In the genomic region with DNA sequence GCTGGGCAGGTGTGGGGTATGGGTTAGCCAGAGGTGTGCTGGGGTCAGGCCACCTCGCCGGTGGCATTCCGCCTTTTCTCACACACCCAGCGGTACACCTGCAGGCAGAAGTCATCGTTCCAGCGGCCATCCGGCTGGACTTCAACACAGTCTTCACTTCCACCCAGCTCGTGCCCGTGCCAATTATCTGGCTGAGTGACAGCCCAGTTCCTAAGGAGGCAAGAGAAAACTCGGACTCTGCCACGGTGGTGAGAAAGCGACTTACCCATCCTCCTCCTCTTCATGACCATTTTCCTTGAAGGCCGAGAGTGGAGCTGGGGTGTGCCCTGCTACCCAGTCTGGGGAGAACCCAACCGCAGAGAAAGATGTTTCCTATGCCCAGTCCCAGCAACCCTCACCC, we compare ENCODE assay signal across 15 cellular contexts. TPM values are rescaled to one million over a fixed set of nuclear protein-coding genes. Genes with fewer than 3 reads are reported as not detected.
DNase-seq lines count a peak whose midpoint lies in the region; ATAC-seq and TF ChIP-seq lines count a peak whose summit lies in the region.
"Had no signal": no experiment of that assay in that cellular context is flagged by ENCODE, and none has a peak within 500 bp of the region (broad histone marks: within the 10 kb centered on the region; RNA-seq: fewer than 3 reads in every experiment).

No MANE protein-coding gene starts in this region.

- H3K4me1 Mint-ChIP-seq in GM23338 (peaks cover 2% of the 10 kb centered on the region; the same call in 2 of the 3 replicates), glutamatergic neuron (ENCODE audit: low read depth, unreplicated experiment) (peaks cover 10% of the 10 kb centered on the region)

- no peak overlapping the region for H2BK120ac ChIP-seq in neuronal stem cell (ENCODE audit: low read depth, low read length)

- H3K4me1 ChIP-seq in GM23338 (ENCODE audit: insufficient read depth): peaks cover 4% of the 10 kb centered on the region; the same call in 1 of the 2 replicates
- peaks cover 13% of the 10 kb centered on the region for H3K4me1 ChIP-seq in OCI-LY3 (ENCODE audit: low read length)
- H3K4me1 ChIP-seq in neuronal stem cell (ENCODE audit: control insufficient read depth in 2 of 2, insufficient read depth in 1 of 2, low read depth in 1 of 2, low read length in 2 of 2): no peaks in the 10 kb centered on the region
- H3K4me1 ChIP-seq in lower lobe of right lung: no peaks in the 10 kb centered on the region
- H3K4me1 ChIP-seq: BE2C, Caco-2, HAP-1 had no signal

- H3K9ac ChIP-seq in OCI-LY3 (ENCODE audit: low read length) (no peak overlapping the region), neuronal stem cell (ENCODE audit: low read depth, low read length, poor library complexity) (no peak overlapping the region)

- intact Hi-C loops in lower lobe of right lung (cut with DNase I): no loop called here

- no peak overlapping the region for H3K18ac ChIP-seq in neuronal stem cell (ENCODE audit: low read length)

- H3K4me3 Mint-ChIP-seq in GM23338: no peak overlapping the region
- peak overlapping the region; percentile 71 for H3K4me3 Mint-ChIP-seq in glutamatergic neuron (ENCODE audit: unreplicated experiment)
- H3K4me3 Mint-ChIP-seq: CD4-positive, alpha-beta T cell had no signal

- H4K20me1 ChIP-seq in GM23338 (replicated peaks; ENCODE audit: insufficient read depth) (no peaks in the 10 kb centered on the region; the same call in 1 of the 2 replicates), OCI-LY3 (ENCODE audit: insufficient read depth, low read length) (no peaks in the 10 kb centered on the region)

- no peaks in the 10 kb centered on the region; the same call in 2 of the 3 replicates for H3K36me3 Mint-ChIP-seq in GM23338 (ENCODE audit: low read depth)
- H3K36me3 Mint-ChIP-seq in glutamatergic neuron (ENCODE audit: unreplicated experiment): peaks cover 9% of the 10 kb centered on the region

- H3K9me2 ChIP-seq in GM23338 (ENCODE audit: insufficient read depth): no peaks in the 10 kb centered on the region

- ATAC-seq in GM23338 (no peak), GM19324 (IDR thresholded peaks at IDR 0.05; ENCODE audit: low FRiP score, unreplicated experiment) (no peak), lower lobe of right lung (no peak)

- H3K9me3 ChIP-seq in OCI-LY3 (ENCODE audit: insufficient read depth, low read length) (no peaks in the 10 kb centered on the region), neuronal stem cell (replicated peaks in 1 of 2; ENCODE audit: control insufficient read depth in 2 of 2, insufficient read depth in 1 of 2, low read depth in 1 of 2, low read length in 2 of 2) (no peaks in the 10 kb centered on the region), lower lobe of right lung (no peaks in the 10 kb centered on the region)
- H3K9me3 ChIP-seq: BE2C, Caco-2, HAP-1 had no signal

- H3K4me3 ChIP-seq in GM23338 (no peak overlapping the region), OCI-LY3 (ENCODE audit: low read length) (no peak overlapping the region), neuronal stem cell (ENCODE audit: low read length in 2 of 2) (no peak overlapping the region), lower lobe of right lung (no peak overlapping the region)
- H3K4me3 ChIP-seq: HAP-1 had no signal

- H4K8ac ChIP-seq in neuronal stem cell (ENCODE audit: low read depth, low read length): no peak overlapping the region

- H2AFZ ChIP-seq in GM23338 (peak overlapping the region; percentile 83), OCI-LY3 (ENCODE audit: low read depth, low read length) (no peak overlapping the region), neuronal stem cell (ENCODE audit: low read length) (no peak overlapping the region)

- no peak for TF ChIP-seq CTCF in GM23338 (conservative IDR thresholded peaks at IDR 0.05; ENCODE audit: low read depth in 2 of 2)
- no peak for TF ChIP-seq CTCF in OCI-LY3 (IDR thresholded peaks at IDR 0.05; ENCODE audit: low read depth, low read length)
- TF ChIP-seq CTCF in glutamatergic neuron (IDR thresholded peaks at IDR 0.05; ENCODE audit: partially characterized antibody, unreplicated experiment): no peak
- no peak for TF ChIP-seq CTCF in lower lobe of right lung (IDR thresholded peaks at IDR 0.05)

- no peak overlapping the region for H2BK5ac ChIP-seq in neuronal stem cell (ENCODE audit: low read length)

- H3K14ac ChIP-seq in neuronal stem cell (ENCODE audit: low read length): peak overlapping the region; percentile 11

- H3K4ac ChIP-seq in neuronal stem cell (ENCODE audit: low read length): no peak overlapping the region

- H3F3A ChIP-seq in GM23338 (replicated peaks; ENCODE audit: low read depth): no peaks in the 10 kb centered on the region

- no peak overlapping the region for H2AK5ac ChIP-seq in neuronal stem cell (ENCODE audit: low read depth, low read length)

- H3K4me2 ChIP-seq in GM23338 (peak overlapping the region; percentile 85; the same call in 1 of the 2 replicates), OCI-LY3 (ENCODE audit: low read length) (peak overlapping the region; percentile 8; the same call in 1 of the 2 replicates), neuronal stem cell (ENCODE audit: insufficient read depth, low read length, poor library complexity, severe bottlenecking) (no peak overlapping the region)

- H3K27me3 Mint-ChIP-seq in GM23338 (ENCODE audit: insufficient read depth, low read depth, poor library complexity) (peaks cover 8% of the 10 kb centered on the region), glutamatergic neuron (ENCODE audit: unreplicated experiment) (peaks cover 12% of the 10 kb centered on the region)
- H3K27me3 Mint-ChIP-seq: CD4-positive, alpha-beta T cell had no signal

- H3K27ac ChIP-seq in GM23338 (ENCODE audit: low read depth): no peak overlapping the region
- H3K27ac ChIP-seq in OCI-LY3 (ENCODE audit: low read length): no peak overlapping the region
- no peak overlapping the region for H3K27ac ChIP-seq in neuronal stem cell (replicated peaks; ENCODE audit: low read length)
- H3K27ac ChIP-seq in lower lobe of right lung: no peak overlapping the region

- DNase-seq in GM23338 (ENCODE audit: low spot score) (no peak), glutamatergic neuron (no peak), neuronal stem cell (ENCODE audit: low spot score) (no peak), NCI-H446 (lab: John Stamatoyannopoulos, UW) (no peak), lower lobe of right lung (no peak)
- DNase-seq: ACHN; BE2C; C1 segment of cervical spinal cord; Caco-2; CD4-positive, alpha-beta T cell; KG1 had no signal

- no peak overlapping the region for H3K23ac ChIP-seq in neuronal stem cell (ENCODE audit: low read depth, low read length, poor library complexity)

- peaks cover 44% of the 10 kb centered on the region for H3K27me3 ChIP-seq in GM23338 (ENCODE audit: insufficient read depth)
- H3K27me3 ChIP-seq in OCI-LY3 (ENCODE audit: low read depth, low read length): 0 out of 2 replicates have a peak, but pooled peaks cover 13% of the 10 kb centered on the region
- H3K27me3 ChIP-seq in neuronal stem cell (ENCODE audit: control insufficient read depth in 3 of 3, insufficient read depth in 3 of 3, low read depth in 1 of 3, low read length in 3 of 3): peaks cover 0 to 27% (median 0%) of the 10 kb centered on the region in 3 experiments
- H3K27me3 ChIP-seq in lower lobe of right lung (ENCODE audit: low read depth): peaks cover 15% of the 10 kb centered on the region

- no CpG with 5 or more reads among the region's 14 CpGs for WGBS in neuronal stem cell (ENCODE audit: extremely low coverage in 2 of 2, insufficient read length in 2 of 2, insufficient replicate concordance in 1 of 2), 2 donors

- no peaks in the 10 kb centered on the region for H3K79me1 ChIP-seq in neuronal stem cell (ENCODE audit: low read depth, low read length)

- no peak overlapping the region for H4K91ac ChIP-seq in neuronal stem cell (ENCODE audit: low read depth, low read length, poor library complexity)

- H3K9me3 Mint-ChIP-seq in GM23338 (no peaks in the 10 kb centered on the region), glutamatergic neuron (ENCODE audit: unreplicated experiment) (peaks cover 5% of the 10 kb centered on the region)
- H3K9me3 Mint-ChIP-seq: CD4-positive, alpha-beta T cell had no signal

- H3K79me2 ChIP-seq in GM23338 (replicated peaks; ENCODE audit: insufficient read depth): no peaks in the 10 kb centered on the region
- no peaks in the 10 kb centered on the region for H3K79me2 ChIP-seq in OCI-LY3 (ENCODE audit: low read length)

- no peak overlapping the region for H2BK15ac ChIP-seq in neuronal stem cell (ENCODE audit: low read length)

- H3K36me3 ChIP-seq in GM23338 (ENCODE audit: insufficient read depth): no peaks in the 10 kb centered on the region
- no peaks in the 10 kb centered on the region for H3K36me3 ChIP-seq in OCI-LY3 (replicated peaks; ENCODE audit: low read depth, low read length)
- no peaks in the 10 kb centered on the region for H3K36me3 ChIP-seq in neuronal stem cell (replicated peaks in 1 of 2; ENCODE audit: control insufficient read depth in 2 of 2, insufficient read depth in 2 of 2, low read length in 2 of 2)
- no peaks in the 10 kb centered on the region for H3K36me3 ChIP-seq in lower lobe of right lung
- H3K36me3 ChIP-seq: BE2C, HAP-1 had no signal

- H2BK12ac ChIP-seq in neuronal stem cell (ENCODE audit: low read length): no peak overlapping the region

- H3K27ac Mint-ChIP-seq in GM23338 (no peak overlapping the region), glutamatergic neuron (ENCODE audit: unreplicated experiment) (no peak overlapping the region)
- H3K27ac Mint-ChIP-seq: CD4-positive, alpha-beta T cell had no signal

TF ChIP-seq in GM23338, 12 proteins besides CTCF, POLR2A, EP300 and RAD21 (continues in another document):
- TF ChIP-seq ZNF331 (CRISPR knock-in tag; IDR thresholded peaks at IDR 0.05; ENCODE audit: low read depth) (no peak), JUNB (IDR thresholded peaks at IDR 0.05; ENCODE audit: unreplicated experiment) (no peak), ZNF114 (CRISPR knock-in tag; IDR thresholded peaks at IDR 0.05) (no peak), STAT1 (IDR thresholded peaks at IDR 0.05; ENCODE audit: unreplicated experiment) (no peak)

RNA-seq across cellular contexts. Expression of a gene that starts 13.1 kb away (rescaled TPM):
- 0.97 TPM in 1 of 2 replicates, not detected in the other for total RNA-seq in GM23338 (2014; rRNA removed; shearing (Covaris generic))
- polyA plus RNA-seq in GM23338 (2016; fragmentation: Nextera tagmentation; extraction: Ambion mirVana): not detected in 2 replicates
- total RNA-seq in glutamatergic neuron (ENCODE audit: unreplicated experiment) (not detected), lower lobe of right lung (1.3 TPM)
- not detected for polyA plus RNA-seq in neuronal stem cell (2013, experiment 1 of 2)
- polyA plus RNA-seq in neuronal stem cell (2013, experiment 2 of 2): 0.03 TPM

RNA-seq across cellular contexts. Expression of a gene that starts 21.5 kb away (rescaled TPM):
- not detected in 2 replicates for total RNA-seq in GM23338 (2014; rRNA removed; shearing (Covaris generic))
- not detected in 2 replicates for polyA plus RNA-seq in GM23338 (2016; fragmentation: Nextera tagmentation; extraction: Ambion mirVana)
- total RNA-seq in glutamatergic neuron (ENCODE audit: unreplicated experiment) (not detected), lower lobe of right lung (7.7 TPM)
- polyA plus RNA-seq in neuronal stem cell (2013, experiment 1 of 2): not detected
- polyA plus RNA-seq in neuronal stem cell (2013, experiment 2 of 2): not detected
- total RNA-seq: Caco-2, H4 had no signal

RNA-seq across cellular contexts. Expression of a gene that starts 57.6 kb away (rescaled TPM):
- 0.42 TPM in 1 of 2 replicates, not detected in the other for total RNA-seq in GM23338 (2014; rRNA removed; shearing (Covaris generic))
- 0.68 and 1.4 TPM in 2 replicates for polyA plus RNA-seq in GM23338 (2016; fragmentation: Nextera tagmentation; extraction: Ambion mirVana)
- 0.54 TPM for total RNA-seq in glutamatergic neuron (ENCODE audit: unreplicated experiment)
- polyA plus RNA-seq in neuronal stem cell (2013, experiment 1 of 2): 0.04 TPM
- 0.03 TPM for polyA plus RNA-seq in neuronal stem cell (2013, experiment 2 of 2)
- total RNA-seq in lower lobe of right lung: 7.7 TPM
- total RNA-seq: H4 had no signal
